ENCODE assay signal across 40 cellular contexts in the genomic region with DNA sequence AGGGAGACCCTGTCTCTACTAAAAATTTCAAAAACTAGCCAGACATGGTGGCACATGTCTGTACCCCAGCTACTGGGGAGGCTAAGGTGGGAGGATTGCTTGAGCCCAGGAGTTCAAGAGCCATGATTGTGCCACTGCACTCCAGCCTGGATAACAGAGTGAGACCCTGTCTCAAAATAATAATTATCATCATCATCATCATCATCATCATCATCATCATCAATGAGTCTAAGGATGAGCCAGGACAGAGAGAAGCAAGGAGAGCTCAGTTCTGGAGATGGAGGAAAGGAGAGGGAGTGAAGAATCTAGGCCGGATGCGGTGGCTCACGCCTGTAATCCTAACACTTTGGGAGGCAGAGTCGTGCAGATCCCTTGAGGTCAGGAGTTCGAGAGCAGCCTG.
"Had no signal": no experiment of that assay in that cellular context is flagged by ENCODE, and none has a peak within 500 bp of the region (broad histone marks: within the 10 kb centered on the region; RNA-seq: fewer than 3 reads in every experiment).

No MANE protein-coding gene starts in this region.

- H3K27me3 ChIP-seq: adrenal gland, ascending aorta, body of pancreas, brain microvascular endothelial cell, breast epithelium, cardiac muscle cell had no signal

- H3K9me3 ChIP-seq: adrenal gland, ascending aorta, body of pancreas, breast epithelium had no signal

- H3K9me3 Mint-ChIP-seq: activated naive CD4-positive, alpha-beta T cell treated with anti-CD3 and anti-CD28 coated beads for 36 hours; activated naive CD4-positive, alpha-beta T cell treated with anti-CD3 and anti-CD28 coated beads, Interleukin-2, amount 10 ng/mL, durations not matched to agents 7 days and 5 days; activated naive CD4-positive, alpha-beta T cell treated with anti-CD3 and anti-CD28 coated beads, Interleukin-2, amount 50 U/mL, for 24 hours; activated naive CD4-positive, alpha-beta T cell treated with anti-CD3 and anti-CD28 coated beads, Interleukin-2, amount 50 U/mL, for 72 hours; activated naive CD8-positive, alpha-beta T cell treated with anti-CD3 and anti-CD28 coated beads for 36 hours; activated naive CD8-positive, alpha-beta T cell treated with anti-CD3 and anti-CD28 coated beads, Interleukin-2, amount 10 ng/mL, durations not matched to agents 7 days and 5 days; activated naive CD8-positive, alpha-beta T cell treated with anti-CD3 and anti-CD28 coated beads, Interleukin-2, amount 50 U/mL, for 24 hours; activated T-cell treated with anti-CD3 and anti-CD28 coated beads, Interleukin-2, amount 50 U/mL, for 24 hours; activated T-cell treated with anti-CD3 and anti-CD28 coated beads, Interleukin-2, amount 50 U/mL, for 4 hours; activated T-cell treated with anti-CD3 and anti-CD28 coated beads, Interleukin-2, amount 50 U/mL, for 72 hours; activated T-helper 1 cell treated with anti-CD3 and anti-CD28 coated beads, Interleukin-12 subunit alpha, Interleukin-12 subunit beta, Interleukin-2, Interleukin-4 antibody, amounts not matched to agents 30 ng/mL and 10 ng/mL and 1 ng/mL, durations not matched to agents 14 hours and 24 hours and 36 hours; activated T-helper 17 cell treated with anti-CD3 and anti-CD28 coated beads, Interleukin-2, amount 50 U/mL, for 72 hours; activated T-helper 2 cell treated with anti-CD3 and anti-CD28 coated beads, Interferon-gamma antibody, Interleukin-2, Interleukin-4, amounts not matched to agents 10 μg/mL and 5 μg/mL and 100 μg/mL, durations not matched to agents 14 hours and 24 hours and 36 hours; central memory CD8-positive, alpha-beta T cell had no signal

- ATAC-seq: activated naive CD4-positive, alpha-beta T cell treated with anti-CD3 and anti-CD28 coated beads, Interleukin-2, amount 50 U/mL, for 72 hours; activated naive CD8-positive, alpha-beta T cell treated with anti-CD3 and anti-CD28 coated beads, Interleukin-2, amount 50 U/mL, for 24 hours; activated T-cell treated with anti-CD3 and anti-CD28 coated beads, Interleukin-2, amount 50 U/mL, for 4 hours; activated T-cell treated with anti-CD3 and anti-CD28 coated beads, Interleukin-2, amount 50 U/mL, for 72 hours; activated T-helper 17 cell treated with anti-CD3 and anti-CD28 coated beads, Interleukin-2, amount 50 U/mL, for 72 hours; body of pancreas had no signal

- H3K27ac ChIP-seq: adrenal gland, ascending aorta, body of pancreas, brain microvascular endothelial cell, breast epithelium, cardiac muscle cell had no signal

- H3K4me1 Mint-ChIP-seq: activated T-helper 17 cell treated with anti-CD3 and anti-CD28 coated beads, Interleukin-2, amount 50 U/mL, for 72 hours had no signal

- H3K4me1 ChIP-seq: adrenal gland, body of pancreas, breast epithelium had no signal

- H3K27me3 Mint-ChIP-seq: activated naive CD8-positive, alpha-beta T cell; activated T-cell treated with anti-CD3 and anti-CD28 coated beads, Interleukin-2, amount 50 U/mL, for 24 hours had no signal

- H3K4me3 Mint-ChIP-seq: activated naive CD4-positive, alpha-beta T cell treated with anti-CD3 and anti-CD28 coated beads for 36 hours; activated naive CD4-positive, alpha-beta T cell treated with anti-CD3 and anti-CD28 coated beads, Interleukin-2, amount 10 ng/mL, durations not matched to agents 7 days and 5 days; activated naive CD4-positive, alpha-beta T cell treated with anti-CD3 and anti-CD28 coated beads, Interleukin-2, amount 50 U/mL, for 24 hours; activated naive CD8-positive, alpha-beta T cell; activated naive CD8-positive, alpha-beta T cell treated with anti-CD3 and anti-CD28 coated beads for 36 hours; activated naive CD8-positive, alpha-beta T cell treated with anti-CD3 and anti-CD28 coated beads, Interleukin-2, amount 10 ng/mL, durations not matched to agents 7 days and 5 days; activated naive CD8-positive, alpha-beta T cell treated with anti-CD3 and anti-CD28 coated beads, Interleukin-2, amount 50 U/mL, for 24 hours; activated T-cell treated with anti-CD3 and anti-CD28 coated beads, Interleukin-2, amount 50 U/mL, for 24 hours; activated T-cell treated with anti-CD3 and anti-CD28 coated beads, Interleukin-2, amount 50 U/mL, for 4 hours; activated T-cell treated with anti-CD3 and anti-CD28 coated beads, Interleukin-2, amount 50 U/mL, for 72 hours; activated T-helper 1 cell treated with anti-CD3 and anti-CD28 coated beads, Interleukin-12 subunit alpha, Interleukin-12 subunit beta, Interleukin-2, Interleukin-4 antibody, amounts not matched to agents 30 ng/mL and 10 ng/mL and 1 ng/mL, durations not matched to agents 14 hours and 24 hours and 36 hours; activated T-helper 17 cell treated with anti-CD3 and anti-CD28 coated beads, Interleukin-2, amount 50 U/mL, for 72 hours; brain; central memory CD8-positive, alpha-beta T cell had no signal

- H3K36me3 Mint-ChIP-seq: activated naive CD4-positive, alpha-beta T cell treated with anti-CD3 and anti-CD28 coated beads, Interleukin-2, amount 10 ng/mL, durations not matched to agents 7 days and 5 days; activated naive CD4-positive, alpha-beta T cell treated with anti-CD3 and anti-CD28 coated beads, Interleukin-2, amount 50 U/mL, for 24 hours; activated naive CD4-positive, alpha-beta T cell treated with anti-CD3 and anti-CD28 coated beads, Interleukin-2, amount 50 U/mL, for 72 hours; activated naive CD8-positive, alpha-beta T cell; activated naive CD8-positive, alpha-beta T cell treated with anti-CD3 and anti-CD28 coated beads for 36 hours; activated naive CD8-positive, alpha-beta T cell treated with anti-CD3 and anti-CD28 coated beads, Interleukin-2, amount 10 ng/mL, durations not matched to agents 7 days and 5 days; brain had no signal

- H3K36me3 ChIP-seq: adrenal gland, ascending aorta, brain microvascular endothelial cell, breast epithelium, cardiac muscle cell had no signal

- H3K27ac Mint-ChIP-seq: activated naive CD4-positive, alpha-beta T cell treated with anti-CD3 and anti-CD28 coated beads for 36 hours; activated naive CD4-positive, alpha-beta T cell treated with anti-CD3 and anti-CD28 coated beads, Interleukin-2, amount 10 ng/mL, durations not matched to agents 7 days and 5 days; activated naive CD8-positive, alpha-beta T cell; activated naive CD8-positive, alpha-beta T cell treated with anti-CD3 and anti-CD28 coated beads for 36 hours; activated naive CD8-positive, alpha-beta T cell treated with anti-CD3 and anti-CD28 coated beads, Interleukin-2, amount 10 ng/mL, durations not matched to agents 7 days and 5 days; activated naive CD8-positive, alpha-beta T cell treated with anti-CD3 and anti-CD28 coated beads, Interleukin-2, amount 50 U/mL, for 24 hours; activated T-cell treated with anti-CD3 and anti-CD28 coated beads, Interleukin-2, amount 50 U/mL, for 24 hours; activated T-cell treated with anti-CD3 and anti-CD28 coated beads, Interleukin-2, amount 50 U/mL, for 72 hours; activated T-helper 1 cell treated with anti-CD3 and anti-CD28 coated beads, Interleukin-12 subunit alpha, Interleukin-12 subunit beta, Interleukin-2, Interleukin-4 antibody, amounts not matched to agents 30 ng/mL and 10 ng/mL and 1 ng/mL, durations not matched to agents 14 hours and 24 hours and 36 hours; activated T-helper 17 cell treated with anti-CD3 and anti-CD28 coated beads, Interleukin-2, amount 50 U/mL, for 72 hours; activated T-helper 2 cell treated with anti-CD3 and anti-CD28 coated beads, Interferon-gamma antibody, Interleukin-2, Interleukin-4, amounts not matched to agents 10 μg/mL and 5 μg/mL and 100 μg/mL, durations not matched to agents 14 hours and 24 hours and 36 hours; brain had no signal

- DNase-seq: activated effector memory CD4-positive, alpha-beta T cell treated with anti-CD3 and anti-CD28 coated beads, Interleukin-2, amount 50 U/mL, for 16 hours; activated effector memory CD4-positive, alpha-beta T cell treated with Interleukin-2 at 50 U/mL for 16 hours; activated gamma-delta T cell; activated gamma-delta T cell treated with Interleukin-2 at 50 U/mL for 16 hours; activated naive CD4-positive, alpha-beta T cell; activated naive CD4-positive, alpha-beta T cell treated with anti-CD3 and anti-CD28 coated beads for 36 hours; activated naive CD4-positive, alpha-beta T cell treated with anti-CD3 and anti-CD28 coated beads, Interleukin-2, amount 10 ng/mL, durations not matched to agents 7 days and 5 days; activated naive CD4-positive, alpha-beta T cell treated with anti-CD3 and anti-CD28 coated beads, Interleukin-2, amount 50 U/mL, for 16 hours; activated naive CD4-positive, alpha-beta T cell treated with Interleukin-2 at 50 U/mL for 16 hours; activated naive CD8-positive, alpha-beta T cell treated with anti-CD3 and anti-CD28 coated beads for 36 hours; activated naive CD8-positive, alpha-beta T cell treated with anti-CD3 and anti-CD28 coated beads, Interleukin-2, amount 10 ng/mL, durations not matched to agents 7 days and 5 days; activated naive CD8-positive, alpha-beta T cell treated with anti-CD3 and anti-CD28 coated beads, Interleukin-2, amount 50 U/mL, for 24 hours; activated T-cell treated with anti-CD3 and anti-CD28 coated beads, Interleukin-2, amount 50 U/mL, for 1 hour; activated T-cell treated with anti-CD3 and anti-CD28 coated beads, Interleukin-2, amount 50 U/mL, for 24 hours; activated T-cell treated with anti-CD3 and anti-CD28 coated beads, Interleukin-2, amount 50 U/mL, for 4 hours; activated T-cell treated with anti-CD3 and anti-CD28 coated beads, Interleukin-2, amount 50 U/mL, for 48 hours; activated T-cell treated with anti-CD3 and anti-CD28 coated beads, Interleukin-2, amount 50 U/mL, for 72 hours; adrenal gland; amniotic stem cell; amygdala; anterior cingulate cortex; aorta; body of pancreas; brain microvascular endothelial cell; caudate nucleus; central memory CD4-positive, alpha-beta T cell; cerebellar nuclear complex had no signal

- FAIRE-seq: astrocyte, bronchial epithelial cell had no signal

- H3K4me3 ChIP-seq: adrenal gland, ascending aorta, body of pancreas, breast epithelium, cardiac muscle cell had no signal
